Comparison of ENCODE assay signal across 1 cellular context in the genomic region with DNA sequence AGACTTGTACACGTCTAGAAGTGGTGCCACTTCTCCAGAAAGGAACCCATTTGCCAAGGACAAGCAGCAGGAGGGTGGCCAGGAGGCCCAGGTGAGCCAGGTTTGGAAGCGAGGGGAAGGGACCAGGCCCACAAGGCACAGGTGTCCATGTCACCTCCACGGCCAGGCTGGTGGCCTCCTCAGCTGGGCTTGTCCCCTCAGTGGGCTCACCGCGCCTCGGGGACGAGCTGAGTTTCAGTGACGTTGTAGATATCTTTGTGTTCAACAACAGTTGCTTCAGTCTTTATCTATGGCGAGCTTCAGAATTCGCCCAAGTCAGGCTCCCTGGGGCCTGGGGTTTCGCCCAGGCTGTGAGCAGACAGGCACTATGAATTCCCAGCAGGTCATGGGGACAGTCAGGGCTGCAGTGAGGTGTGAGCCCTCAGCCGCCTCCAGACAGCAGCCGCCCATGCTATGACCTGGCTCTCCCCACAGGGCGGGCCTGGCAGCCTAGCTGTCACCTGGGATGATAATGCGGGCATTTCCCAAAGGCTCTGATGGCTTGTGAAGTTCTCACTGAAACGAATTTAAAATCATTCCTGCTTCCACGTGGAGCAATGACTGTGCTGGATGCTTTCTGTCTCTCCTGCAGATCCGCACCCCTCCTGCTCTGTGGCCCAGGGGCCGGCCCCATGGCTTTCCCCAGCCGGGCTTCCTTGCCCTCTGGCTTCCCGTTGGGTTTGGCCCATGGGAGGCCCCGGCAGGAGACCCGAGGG.
TF ChIP-seq lines count a peak whose summit lies in the region.

No MANE protein-coding gene starts in this region.

TF ChIP-seq in GM23338, 12 proteins besides CTCF, POLR2A, EP300 and RAD21 (continued from another document):
- TF ChIP-seq, protein P1, sequence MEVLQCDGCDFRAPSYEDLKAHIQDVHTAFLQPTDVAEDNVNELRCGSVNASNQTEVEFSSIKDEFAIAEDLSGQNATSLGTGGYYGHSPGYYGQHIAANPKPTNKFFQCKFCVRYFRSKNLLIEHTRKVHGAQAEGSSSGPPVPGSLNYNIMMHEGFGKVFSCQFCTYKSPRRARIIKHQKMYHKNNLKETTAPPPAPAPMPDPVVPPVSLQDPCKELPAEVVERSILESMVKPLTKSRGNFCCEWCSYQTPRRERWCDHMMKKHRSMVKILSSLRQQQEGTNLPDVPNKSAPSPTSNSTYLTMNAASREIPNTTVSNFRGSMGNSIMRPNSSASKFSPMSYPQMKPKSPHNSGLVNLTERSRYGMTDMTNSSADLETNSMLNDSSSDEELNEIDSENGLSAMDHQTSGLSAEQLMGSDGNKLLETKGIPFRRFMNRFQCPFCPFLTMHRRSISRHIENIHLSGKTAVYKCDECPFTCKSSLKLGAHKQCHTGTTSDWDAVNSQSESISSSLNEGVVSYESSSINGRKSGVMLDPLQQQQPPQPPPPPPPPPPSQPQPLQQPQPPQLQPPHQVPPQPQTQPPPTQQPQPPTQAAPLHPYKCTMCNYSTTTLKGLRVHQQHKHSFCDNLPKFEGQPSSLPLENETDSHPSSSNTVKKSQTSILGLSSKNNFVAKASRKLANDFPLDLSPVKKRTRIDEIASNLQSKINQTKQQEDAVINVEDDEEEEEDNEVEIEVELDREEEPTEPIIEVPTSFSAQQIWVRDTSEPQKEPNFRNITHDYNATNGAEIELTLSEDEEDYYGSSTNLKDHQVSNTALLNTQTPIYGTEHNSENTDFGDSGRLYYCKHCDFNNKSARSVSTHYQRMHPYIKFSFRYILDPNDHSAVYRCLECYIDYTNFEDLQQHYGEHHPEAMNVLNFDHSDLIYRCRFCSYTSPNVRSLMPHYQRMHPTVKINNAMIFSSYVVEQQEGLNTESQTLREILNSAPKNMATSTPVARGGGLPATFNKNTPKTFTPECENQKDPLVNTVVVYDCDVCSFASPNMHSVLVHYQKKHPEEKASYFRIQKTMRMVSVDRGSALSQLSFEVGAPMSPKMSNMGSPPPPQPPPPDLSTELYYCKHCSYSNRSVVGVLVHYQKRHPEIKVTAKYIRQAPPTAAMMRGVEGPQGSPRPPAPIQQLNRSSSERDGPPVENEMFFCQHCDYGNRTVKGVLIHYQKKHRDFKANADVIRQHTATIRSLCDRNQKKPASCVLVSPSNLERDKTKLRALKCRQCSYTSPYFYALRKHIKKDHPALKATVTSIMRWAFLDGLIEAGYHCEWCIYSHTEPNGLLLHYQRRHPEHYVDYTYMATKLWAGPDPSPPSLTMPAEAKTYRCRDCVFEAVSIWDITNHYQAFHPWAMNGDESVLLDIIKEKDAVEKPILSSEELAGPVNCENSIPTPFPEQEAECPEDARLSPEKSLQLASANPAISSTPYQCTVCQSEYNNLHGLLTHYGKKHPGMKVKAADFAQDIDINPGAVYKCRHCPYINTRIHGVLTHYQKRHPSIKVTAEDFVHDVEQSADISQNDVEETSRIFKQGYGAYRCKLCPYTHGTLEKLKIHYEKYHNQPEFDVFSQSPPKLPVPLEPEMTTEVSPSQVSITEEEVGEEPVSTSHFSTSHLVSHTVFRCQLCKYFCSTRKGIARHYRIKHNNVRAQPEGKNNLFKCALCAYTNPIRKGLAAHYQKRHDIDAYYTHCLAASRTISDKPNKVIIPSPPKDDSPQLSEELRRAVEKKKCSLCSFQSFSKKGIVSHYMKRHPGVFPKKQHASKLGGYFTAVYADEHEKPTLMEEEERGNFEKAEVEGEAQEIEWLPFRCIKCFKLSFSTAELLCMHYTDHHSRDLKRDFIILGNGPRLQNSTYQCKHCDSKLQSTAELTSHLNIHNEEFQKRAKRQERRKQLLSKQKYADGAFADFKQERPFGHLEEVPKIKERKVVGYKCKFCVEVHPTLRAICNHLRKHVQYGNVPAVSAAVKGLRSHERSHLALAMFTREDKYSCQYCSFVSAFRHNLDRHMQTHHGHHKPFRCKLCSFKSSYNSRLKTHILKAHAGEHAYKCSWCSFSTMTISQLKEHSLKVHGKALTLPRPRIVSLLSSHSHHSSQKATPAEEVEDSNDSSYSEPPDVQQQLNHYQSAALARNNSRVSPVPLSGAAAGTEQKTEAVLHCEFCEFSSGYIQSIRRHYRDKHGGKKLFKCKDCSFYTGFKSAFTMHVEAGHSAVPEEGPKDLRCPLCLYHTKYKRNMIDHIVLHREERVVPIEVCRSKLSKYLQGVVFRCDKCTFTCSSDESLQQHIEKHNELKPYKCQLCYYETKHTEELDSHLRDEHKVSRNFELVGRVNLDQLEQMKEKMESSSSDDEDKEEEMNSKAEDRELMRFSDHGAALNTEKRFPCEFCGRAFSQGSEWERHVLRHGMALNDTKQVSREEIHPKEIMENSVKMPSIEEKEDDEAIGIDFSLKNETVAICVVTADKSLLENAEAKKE (CRISPR knock-in tag; IDR thresholded peaks at IDR 0.05): no peak
- TF ChIP-seq, protein P2, sequence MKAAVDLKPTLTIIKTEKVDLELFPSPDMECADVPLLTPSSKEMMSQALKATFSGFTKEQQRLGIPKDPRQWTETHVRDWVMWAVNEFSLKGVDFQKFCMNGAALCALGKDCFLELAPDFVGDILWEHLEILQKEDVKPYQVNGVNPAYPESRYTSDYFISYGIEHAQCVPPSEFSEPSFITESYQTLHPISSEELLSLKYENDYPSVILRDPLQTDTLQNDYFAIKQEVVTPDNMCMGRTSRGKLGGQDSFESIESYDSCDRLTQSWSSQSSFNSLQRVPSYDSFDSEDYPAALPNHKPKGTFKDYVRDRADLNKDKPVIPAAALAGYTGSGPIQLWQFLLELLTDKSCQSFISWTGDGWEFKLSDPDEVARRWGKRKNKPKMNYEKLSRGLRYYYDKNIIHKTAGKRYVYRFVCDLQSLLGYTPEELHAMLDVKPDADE (IDR thresholded peaks at IDR 0.05): no peak
- TF ChIP-seq ZNF331 (CRISPR knock-in tag; IDR thresholded peaks at IDR 0.05; ENCODE audit: low read depth) (no peak), POLR2AphosphoS5 (IDR thresholded peaks at IDR 0.05; ENCODE audit: low read depth) (no peak)
